Comparison of ENCODE assay signal across 1 cellular context in the genomic region with DNA sequence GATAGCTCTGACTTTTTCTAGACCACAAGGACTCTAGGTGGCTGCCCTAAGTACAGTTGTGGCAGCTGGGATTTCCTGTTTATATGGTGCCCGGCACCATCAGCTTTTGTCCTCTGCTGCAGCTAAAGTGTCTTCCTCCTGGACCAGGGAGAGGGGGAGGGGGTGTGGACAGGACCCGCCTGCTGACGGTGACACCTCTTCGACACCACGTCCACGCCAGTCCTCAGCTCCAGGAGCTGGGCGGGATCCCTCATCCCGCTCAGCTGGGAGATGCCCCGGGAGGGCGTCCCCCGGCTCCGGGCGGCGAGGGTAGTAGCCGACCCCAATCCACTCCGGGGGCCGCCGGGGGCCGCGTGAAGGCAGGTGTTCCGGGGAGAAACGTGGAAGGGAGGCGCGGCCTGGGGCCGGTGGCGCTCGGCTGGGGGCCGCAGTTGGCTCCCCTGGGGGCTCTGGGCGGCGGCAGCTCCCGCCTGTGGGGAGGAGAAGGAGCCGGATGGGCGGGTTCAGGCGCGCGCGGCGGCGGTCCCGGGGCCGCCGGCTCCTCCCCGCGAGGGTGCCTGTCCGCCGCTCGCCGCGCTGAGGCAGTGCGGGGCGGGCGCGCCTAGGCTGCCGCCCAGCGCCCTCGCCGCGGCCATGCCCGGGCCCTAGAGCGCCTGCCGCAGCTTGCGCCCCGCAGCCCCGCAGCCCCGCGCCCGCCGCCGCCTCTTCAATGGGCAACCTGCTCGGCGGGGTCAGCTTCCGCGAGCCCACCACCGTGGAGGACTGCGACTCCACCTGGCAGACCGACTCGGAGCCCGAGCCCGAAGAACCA.
TF ChIP-seq lines count a peak whose summit lies in the region.

A gene (plus strand): TSS at position 584 of the 811 bp plus-strand sequence. CDS start 126 bp downstream, at position 710.

TF ChIP-seq in K562, 482 proteins besides CTCF, POLR2A, EP300 and RAD21 (continued from another document):
- TF ChIP-seq, protein P1, sequence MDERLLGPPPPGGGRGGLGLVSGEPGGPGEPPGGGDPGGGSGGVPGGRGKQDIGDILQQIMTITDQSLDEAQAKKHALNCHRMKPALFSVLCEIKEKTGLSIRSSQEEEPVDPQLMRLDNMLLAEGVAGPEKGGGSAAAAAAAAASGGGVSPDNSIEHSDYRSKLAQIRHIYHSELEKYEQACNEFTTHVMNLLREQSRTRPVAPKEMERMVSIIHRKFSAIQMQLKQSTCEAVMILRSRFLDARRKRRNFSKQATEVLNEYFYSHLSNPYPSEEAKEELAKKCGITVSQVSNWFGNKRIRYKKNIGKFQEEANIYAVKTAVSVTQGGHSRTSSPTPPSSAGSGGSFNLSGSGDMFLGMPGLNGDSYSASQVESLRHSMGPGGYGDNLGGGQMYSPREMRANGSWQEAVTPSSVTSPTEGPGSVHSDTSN (CRISPR knock-in tag; IDR thresholded peaks at IDR 0.05; ENCODE audit: low read depth): no peak
- TF ChIP-seq, protein P1 (tag; conservative IDR thresholded peaks at IDR 0.05; ENCODE audit: low read depth): no peak
- TF ChIP-seq, protein P2, sequence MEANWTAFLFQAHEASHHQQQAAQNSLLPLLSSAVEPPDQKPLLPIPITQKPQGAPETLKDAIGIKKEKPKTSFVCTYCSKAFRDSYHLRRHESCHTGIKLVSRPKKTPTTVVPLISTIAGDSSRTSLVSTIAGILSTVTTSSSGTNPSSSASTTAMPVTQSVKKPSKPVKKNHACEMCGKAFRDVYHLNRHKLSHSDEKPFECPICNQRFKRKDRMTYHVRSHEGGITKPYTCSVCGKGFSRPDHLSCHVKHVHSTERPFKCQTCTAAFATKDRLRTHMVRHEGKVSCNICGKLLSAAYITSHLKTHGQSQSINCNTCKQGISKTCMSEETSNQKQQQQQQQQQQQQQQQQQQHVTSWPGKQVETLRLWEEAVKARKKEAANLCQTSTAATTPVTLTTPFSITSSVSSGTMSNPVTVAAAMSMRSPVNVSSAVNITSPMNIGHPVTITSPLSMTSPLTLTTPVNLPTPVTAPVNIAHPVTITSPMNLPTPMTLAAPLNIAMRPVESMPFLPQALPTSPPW (CRISPR knock-in tag; IDR thresholded peaks at IDR 0.05): no peak
- TF ChIP-seq YBX1 (IDR thresholded peaks at IDR 0.05): no peak
- TF ChIP-seq HDAC6 (IDR thresholded peaks at IDR 0.05; ENCODE audit: low read depth, low read length): no peak
- TF ChIP-seq RNF2 (IDR thresholded peaks at IDR 0.05): no peak
- TF ChIP-seq YY1 (IDR thresholded peaks at IDR 0.05; ENCODE audit: borderline replicate concordance in 1 of 3, control insufficient read depth in 1 of 3, extremely low read depth in 1 of 3, insufficient read depth in 3 of 3, insufficient read length in 1 of 3, insufficient replicate concordance in 2 of 3, low read depth in 1 of 3, low read length in 2 of 3): no peak
- TF ChIP-seq, protein P3, sequence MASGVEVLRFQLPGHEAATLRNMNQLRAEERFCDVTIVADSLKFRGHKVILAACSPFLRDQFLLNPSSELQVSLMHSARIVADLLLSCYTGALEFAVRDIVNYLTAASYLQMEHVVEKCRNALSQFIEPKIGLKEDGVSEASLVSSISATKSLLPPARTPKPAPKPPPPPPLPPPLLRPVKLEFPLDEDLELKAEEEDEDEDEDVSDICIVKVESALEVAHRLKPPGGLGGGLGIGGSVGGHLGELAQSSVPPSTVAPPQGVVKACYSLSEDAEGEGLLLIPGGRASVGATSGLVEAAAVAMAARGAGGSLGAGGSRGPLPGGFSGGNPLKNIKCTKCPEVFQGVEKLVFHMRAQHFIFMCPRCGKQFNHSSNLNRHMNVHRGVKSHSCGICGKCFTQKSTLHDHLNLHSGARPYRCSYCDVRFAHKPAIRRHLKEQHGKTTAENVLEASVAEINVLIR (CRISPR knock-in tag; IDR thresholded peaks at IDR 0.05): no peak
- TF ChIP-seq, protein P4, sequence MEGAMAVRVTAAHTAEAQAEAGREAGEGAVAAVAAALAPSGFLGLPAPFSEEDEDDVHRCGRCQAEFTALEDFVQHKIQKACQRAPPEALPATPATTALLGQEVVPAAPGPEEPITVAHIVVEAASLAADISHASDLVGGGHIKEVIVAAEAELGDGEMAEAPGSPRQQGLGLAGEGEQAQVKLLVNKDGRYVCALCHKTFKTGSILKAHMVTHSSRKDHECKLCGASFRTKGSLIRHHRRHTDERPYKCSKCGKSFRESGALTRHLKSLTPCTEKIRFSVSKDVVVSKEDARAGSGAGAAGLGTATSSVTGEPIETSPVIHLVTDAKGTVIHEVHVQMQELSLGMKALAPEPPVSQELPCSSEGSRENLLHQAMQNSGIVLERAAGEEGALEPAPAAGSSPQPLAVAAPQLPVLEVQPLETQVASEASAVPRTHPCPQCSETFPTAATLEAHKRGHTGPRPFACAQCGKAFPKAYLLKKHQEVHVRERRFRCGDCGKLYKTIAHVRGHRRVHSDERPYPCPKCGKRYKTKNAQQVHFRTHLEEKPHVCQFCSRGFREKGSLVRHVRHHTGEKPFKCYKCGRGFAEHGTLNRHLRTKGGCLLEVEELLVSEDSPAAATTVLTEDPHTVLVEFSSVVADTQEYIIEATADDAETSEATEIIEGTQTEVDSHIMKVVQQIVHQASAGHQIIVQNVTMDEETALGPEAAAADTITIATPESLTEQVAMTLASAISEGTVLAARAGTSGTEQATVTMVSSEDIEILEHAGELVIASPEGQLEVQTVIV (CRISPR knock-in tag; IDR thresholded peaks at IDR 0.05; ENCODE audit: borderline replicate concordance): no peak
- no peak for TF ChIP-seq ZNF764 (CRISPR knock-in tag; IDR thresholded peaks at IDR 0.05; ENCODE audit: low read depth)
